ENCODE assay signal across 9 cellular contexts in the genomic region with DNA sequence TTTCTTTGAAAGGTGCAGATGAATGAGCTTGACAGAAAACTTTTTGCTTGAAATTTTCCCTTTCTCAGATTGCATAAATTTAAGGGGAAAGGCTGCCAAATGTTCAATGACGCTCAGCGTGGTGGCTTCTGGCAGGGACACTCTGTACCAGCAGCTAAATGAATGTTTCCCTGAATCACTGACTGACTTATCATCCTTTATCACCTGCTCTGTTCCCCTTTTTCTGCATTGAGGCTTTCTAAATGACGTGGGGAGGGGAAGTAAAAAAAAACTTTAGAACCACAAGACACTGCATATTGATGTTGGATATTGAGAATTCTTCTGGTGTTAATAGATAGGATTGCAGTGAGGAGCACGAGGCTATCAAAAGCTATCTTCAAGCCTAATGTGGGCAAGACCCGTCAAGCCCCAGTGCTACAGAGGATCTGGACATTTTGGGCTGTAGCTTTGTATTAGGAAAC. TPM values are rescaled to one million over a fixed set of nuclear protein-coding genes. Genes with fewer than 3 reads are reported as not detected.
DNase-seq lines count a peak whose midpoint lies in the region; ATAC-seq, FAIRE-seq and TF ChIP-seq lines count a peak whose summit lies in the region.
"Had no signal": no experiment of that assay in that cellular context is flagged by ENCODE, and none has a peak within 500 bp of the region (broad histone marks: within the 10 kb centered on the region; RNA-seq: fewer than 3 reads in every experiment).

No MANE protein-coding gene starts in this region.

- H3K36me3 ChIP-seq in BE2C: no peaks in the 10 kb centered on the region

- H3K27me3 ChIP-seq in BE2C: no peaks in the 10 kb centered on the region

- H3K4me3 ChIP-seq in BE2C (ENCODE audit: low read depth, low read length): no peak overlapping the region

- ATAC-seq in GM18502 (IDR thresholded peaks at IDR 0.05; ENCODE audit: poor library complexity, unreplicated experiment) (peak; percentile 71), GM21528 (IDR thresholded peaks at IDR 0.05; ENCODE audit: low FRiP score, unreplicated experiment) (peak; percentile 56)

- FAIRE-seq in D721Med (lab: Jason Lieb, UNC): no peak
- FAIRE-seq: islet of Langerhans had no signal

- TF ChIP-seq CTCF in BE2C (IDR thresholded peaks at IDR 0.05; ENCODE audit: low read depth, low read length): no peak
- no peak for TF ChIP-seq CTCF in D721Med (IDR thresholded peaks at IDR 0.05; ENCODE audit: insufficient read depth, missing control alignments)

- no peaks in the 10 kb centered on the region for H3K9me3 ChIP-seq in BE2C

- H3K4me1 ChIP-seq in BE2C: no peaks in the 10 kb centered on the region

- peak; percentile 89 for DNase-seq in MV-4-11 (lab: John Stamatoyannopoulos, UW)
- peak; percentile 11 to 59 for DNase-seq in hippocampal formation (lab: John Stamatoyannopoulos, UW)
- DNase-seq in BE2C: no peak
- DNase-seq in NCI-H1930 (lab: John Stamatoyannopoulos, UW): no peak
- no peak for DNase-seq in D721Med (ENCODE audit: insufficient read length, low spot score)
- DNase-seq in AG08395 (ENCODE audit: low spot score): no peak

RNA-seq across cellular contexts. Expression of a gene that starts 46.9 kb away (rescaled TPM):
- polyA plus RNA-seq in BE2C (2012; ENCODE audit: insufficient read depth, insufficient read length, low read depth): not detected

Comparison
In these comparisons a context has a peak if more than half of its experiments do, and no peak if none do; other contexts are left out.
1. DNase-seq: peak in MV-4-11 (single experiment) and hippocampal formation (2 of 2); none in BE2C (single experiment), NCI-H1930 (0 of 2), D721Med (single experiment) and AG08395 (single experiment).